In the genomic region with DNA sequence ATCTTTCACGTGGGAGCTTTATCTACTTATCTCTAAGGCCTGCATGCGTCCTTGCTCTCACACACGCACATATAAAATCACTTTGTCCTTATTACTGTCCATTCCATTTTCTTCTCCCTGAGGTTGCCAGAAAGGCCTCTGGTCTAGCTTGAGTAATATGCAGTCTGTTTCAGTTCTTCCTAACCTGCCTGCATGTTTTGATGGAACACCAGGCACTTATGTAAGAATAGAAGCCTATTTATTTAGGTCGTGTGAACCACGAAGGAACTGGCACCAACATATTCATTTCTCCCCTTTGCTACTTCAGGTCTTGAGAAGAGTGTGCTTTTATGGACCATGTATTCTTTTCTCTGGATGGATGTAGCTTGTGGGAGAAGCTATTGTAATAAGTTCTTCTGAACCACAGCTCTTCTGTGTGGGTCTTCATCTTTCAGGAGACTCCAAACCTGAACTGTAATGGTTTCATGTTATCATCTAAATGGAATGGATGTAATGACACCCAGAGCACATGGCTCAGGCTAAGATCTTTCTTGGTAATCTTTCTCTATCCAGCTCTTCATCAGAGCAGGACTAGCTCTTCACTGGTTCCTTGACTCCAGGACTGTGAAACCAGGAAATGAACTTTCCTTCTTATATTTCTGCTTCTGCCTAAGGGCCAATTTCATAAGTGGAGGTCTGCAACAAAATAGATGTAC, we compare ENCODE assay signal across 1 cellular context.
TF ChIP-seq lines count a peak whose summit lies in the region.

No MANE protein-coding gene starts in this region.

TF ChIP-seq in SK-N-SH, 30 proteins besides CTCF, POLR2A, EP300 and RAD21 (continued from another document):
- TF ChIP-seq PBX3 (IDR thresholded peaks at IDR 0.05) (no peak), SMC3 (IDR thresholded peaks at IDR 0.05; ENCODE audit: low read depth, low read length) (no peak), RXRA (IDR thresholded peaks at IDR 0.05; ENCODE audit: borderline replicate concordance, low read depth) (no peak)
TF ChIP-seq in SK-N-SH: peak in this region for 1.
